14 cellular contexts compared by ENCODE assay signal in genomic region chr6:136739501-136739900, GRCh38. TPM values are rescaled to one million over a fixed set of nuclear protein-coding genes. Genes with fewer than 3 reads are reported as not detected.
DNase-seq lines count a peak whose midpoint lies in the region; ATAC-seq and TF ChIP-seq lines count a peak whose summit lies in the region.
"Had no signal": no experiment of that assay in that cellular context is flagged by ENCODE, and none has a peak within 500 bp of the region (broad histone marks: within the 10 kb centered on the region; RNA-seq: fewer than 3 reads in every experiment).

No MANE protein-coding gene starts in this region.

- WGBS in aorta, 2 donors, result 66 to 77% methylated on average over 3 of the region's 3 CpGs
- WGBS in tibial nerve, 2 donors, result 65 to 73% methylated on average over 3 of the region's 3 CpGs

- H3K4me3 ChIP-seq in right atrium auricular region, result no peak overlapping the region
- H3K4me3 ChIP-seq in ascending aorta, result no peak overlapping the region
- H3K4me3 ChIP-seq in aorta (ENCODE audit: low read length in 2 of 2), result no peak overlapping the region
- H3K4me3 ChIP-seq in tibial nerve, result no peak overlapping the region
- H3K4me3 ChIP-seq: psoas muscle had no signal

- peak; percentile 46 for ATAC-seq in memory B cell (ENCODE audit: low read depth)
- ATAC-seq in aorta (ENCODE audit: low FRiP score), result no peak
- ATAC-seq: psoas muscle had no signal

- peaks cover 35% of the 10 kb centered on the region for H3K4me1 Mint-ChIP-seq in memory B cell

- no peak for DNase-seq in right atrium auricular region (ENCODE audit: low spot score)
- DNase-seq in cardiac septum (ENCODE audit: low spot score), result no peak
- DNase-seq in ascending aorta (ENCODE audit: low spot score in 2 of 2), result no peak
- no peak for DNase-seq in memory B cell (ENCODE audit: low spot score in 2 of 2)
- DNase-seq in aorta, result no peak
- no peak for DNase-seq in tibial nerve (ENCODE audit: low spot score in 2 of 2)
- no peak for DNase-seq in activated CD8-positive, alpha-beta memory T cell treated with anti-CD3 and anti-CD28 coated beads, Interleukin-2, amount 50 U/mL, for 48 hours
- DNase-seq in KBM-7, result no peak
- DNase-seq: activated CD4-positive, alpha-beta T cell treated with anti-CD3 and anti-CD28 coated beads, Interleukin-2, amount 50 U/mL, for 1 hour; activated T-cell treated with anti-CD3 and anti-CD28 coated beads, Interleukin-2, amount 50 U/mL, for 48 hours; NCI-H1092 treated with DMSO at 0.1 percent for 48 hours; NCI-H2171 treated with DMSO at 0.1 percent for 48 hours; psoas muscle; T-helper 9 cell had no signal

- H3K9me3 Mint-ChIP-seq in memory B cell, result no peaks in the 10 kb centered on the region

- no peaks in the 10 kb centered on the region for H3K27me3 ChIP-seq in right atrium auricular region
- H3K27me3 ChIP-seq in ascending aorta, result no peaks in the 10 kb centered on the region
- no peaks in the 10 kb centered on the region for H3K27me3 ChIP-seq in aorta (ENCODE audit: control insufficient read depth in 1 of 2, insufficient read depth in 2 of 2, low read length in 1 of 2)
- no peaks in the 10 kb centered on the region for H3K27me3 ChIP-seq in tibial nerve

- intact Hi-C loops in cardiac septum (cut with DNase I), result loop anchor here (10.0 kb wide), 1 partner anchor 905 kb away; no protein-coding TSS in a partner anchor
- intact Hi-C loops in ascending aorta (cut with DNase I), result loop anchor here (2.0 to 5.0 kb wide), 4 partner anchors 33 to 92 kb away; partner anchors contain the start of gene MAP3K5
- intact Hi-C loops in aorta (cut with DNase I), result loop anchor here in 1 of 2 donors (5.0 kb wide), 1 partner anchor 57 kb away; no protein-coding TSS in a partner anchor

- H3K27ac ChIP-seq in right atrium auricular region (peak overlapping the region; percentile 0 to 65), ascending aorta (peak overlapping the region; percentile 78 to 82), aorta (ENCODE audit: low read depth in 1 of 2, low read length in 2 of 2) (peak overlapping the region; percentile 66 to 77), tibial nerve (peak overlapping the region in 1 of 4 donors; percentile 42)
- H3K27ac ChIP-seq: psoas muscle had no signal

- H3K36me3 Mint-ChIP-seq in memory B cell, result peaks cover 8% of the 10 kb centered on the region

- TF ChIP-seq EP300 in tibial nerve (IDR thresholded peaks at IDR 0.05), result no peak

- in situ Hi-C loops in KBM-7 (cut with MboI; ENCODE audit: low pct_unique_long_range_greater_than_20kb, low sequenced_read_pairs), result no loop called here

- TF ChIP-seq CTCF in right atrium auricular region (IDR thresholded peaks at IDR 0.05) (no peak), ascending aorta (IDR thresholded peaks at IDR 0.05) (no peak), tibial nerve (IDR thresholded peaks at IDR 0.05) (no peak)

- no peaks in the 10 kb centered on the region for H3K27me3 Mint-ChIP-seq in memory B cell

- no peak overlapping the region for H3K27ac Mint-ChIP-seq in memory B cell

- H3K9me3 ChIP-seq in right atrium auricular region (no peaks in the 10 kb centered on the region), ascending aorta (no peaks in the 10 kb centered on the region), aorta (ENCODE audit: control insufficient read depth, low read length) (no peaks in the 10 kb centered on the region), tibial nerve (no peaks in the 10 kb centered on the region)
- H3K9me3 ChIP-seq: psoas muscle had no signal

- H3K36me3 ChIP-seq in right atrium auricular region (no peaks in the 10 kb centered on the region), ascending aorta (no peaks in the 10 kb centered on the region), aorta (ENCODE audit: control insufficient read depth in 1 of 2, insufficient read depth in 2 of 2, low read length in 1 of 2) (no peaks in the 10 kb centered on the region), tibial nerve (no peaks in the 10 kb centered on the region)

- peaks cover 0 to 17% of the 10 kb centered on the region in 2 donors for H3K4me1 ChIP-seq in right atrium auricular region
- peaks cover 9 to 49% of the 10 kb centered on the region in 2 donors for H3K4me1 ChIP-seq in ascending aorta
- peaks cover 2 to 13% of the 10 kb centered on the region in 2 donors for H3K4me1 ChIP-seq in aorta (ENCODE audit: control insufficient read depth in 1 of 2, insufficient read depth in 2 of 2, low read length in 2 of 2)
- peaks cover 0 to 33% (median 8%) of the 10 kb centered on the region in 4 donors for H3K4me1 ChIP-seq in tibial nerve

- TF ChIP-seq POLR2A in tibial nerve (IDR thresholded peaks at IDR 0.05), result no peak

- no peak overlapping the region for H3K4me3 Mint-ChIP-seq in memory B cell

RNA-seq across cellular contexts. Expression of gene MAP3K5, which starts 52.8 kb away (rescaled TPM):
- total RNA-seq in right atrium auricular region (10 to 100 TPM in 1 of 2 donors, 1 to 10 TPM in 1; 6.7 to 11.9 TPM), cardiac septum (17.6 TPM), ascending aorta (40.9 TPM), aorta (10 to 100 TPM; 37.6 to 48.4 TPM), tibial nerve (10 to 100 TPM; 26.9 to 64.5 (median 34.0) TPM)
- 10 to 100 TPM; 16.2 to 33.7 TPM for polyA plus RNA-seq in aorta
